Comparison of ENCODE assay signal across 22 cellular contexts in genomic region chr6:54451516-54451915, GRCh38.
"Had no signal": no experiment of that assay in that cellular context is flagged by ENCODE, and none has a peak within 500 bp of the region (broad histone marks: within the 10 kb centered on the region; RNA-seq: fewer than 3 reads in every experiment).

No MANE protein-coding gene starts in this region.

- H3K36me3 ChIP-seq: esophagus squamous epithelium, gastroesophageal sphincter, heart right ventricle, left lung, lower lobe of right lung had no signal

- DNase-seq: dermis blood vessel endothelial cell; dorsolateral prefrontal cortex; effector CD4-positive, alpha-beta T cell; effector memory CD4-positive, alpha-beta T cell; erythroblast; esophagus squamous epithelium; foreskin fibroblast; glutamatergic neuron; head of caudate nucleus; heart right ventricle; hippocampal formation; left cardiac atrium; left lung; left ventricle myocardium superior; lower lobe of right lung; mesendoderm; midbrain; naive thymus-derived CD4-positive, alpha-beta T cell had no signal

- H3K27me3 Mint-ChIP-seq: memory B cell; naive thymus-derived CD4-positive, alpha-beta T cell had no signal

- H3K27ac ChIP-seq: coronary artery, dorsolateral prefrontal cortex, epithelial cell of prostate, esophagus squamous epithelium, gastroesophageal sphincter, heart right ventricle, left lung, lower lobe of right lung had no signal

- H3K4me3 ChIP-seq: coronary artery, dorsolateral prefrontal cortex, esophagus squamous epithelium, gastroesophageal sphincter, heart right ventricle, left lung, lower lobe of right lung had no signal

- H3K27me3 ChIP-seq: esophagus squamous epithelium, gastroesophageal sphincter, heart right ventricle, left lung had no signal

- H3K4me1 ChIP-seq: esophagus squamous epithelium, gastroesophageal sphincter, heart right ventricle, left lung, lower lobe of right lung had no signal

- H3K4me1 Mint-ChIP-seq: memory B cell; naive thymus-derived CD4-positive, alpha-beta T cell had no signal

- H3K36me3 Mint-ChIP-seq: memory B cell had no signal

- H3K27ac Mint-ChIP-seq: memory B cell; naive thymus-derived CD4-positive, alpha-beta T cell had no signal

- H3K9me3 ChIP-seq: esophagus squamous epithelium, gastroesophageal sphincter, lower lobe of right lung had no signal

- H3K4me3 Mint-ChIP-seq: memory B cell; naive thymus-derived CD4-positive, alpha-beta T cell had no signal
